ENCODE assay signal across 21 cellular contexts in the genomic region with DNA sequence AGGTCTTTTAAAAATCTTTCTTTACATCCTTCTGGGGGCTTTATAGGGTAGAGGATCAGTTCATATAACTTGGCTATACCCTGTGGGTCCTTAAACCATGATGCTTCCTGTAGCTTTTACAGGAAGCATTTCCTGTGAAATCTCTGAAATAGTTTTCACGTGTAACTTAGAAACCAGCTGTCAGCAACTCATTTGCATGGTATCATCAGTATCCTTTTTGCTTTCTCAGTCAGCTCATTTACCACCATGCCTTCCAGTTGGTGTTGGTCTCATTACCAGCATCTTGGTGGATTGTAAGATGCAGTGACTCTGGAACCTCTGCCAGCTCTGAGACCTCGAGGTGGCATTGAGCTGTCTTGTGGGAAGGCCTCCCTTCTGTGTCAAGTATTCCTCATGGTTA.
A peak's percentile ranks its signal among the peaks of the same experiment; 100 is the strongest.
DNase-seq lines count a peak whose midpoint lies in the region; FAIRE-seq and TF ChIP-seq lines count a peak whose summit lies in the region.
"Had no signal": no experiment of that assay in that cellular context is flagged by ENCODE, and none has a peak within 500 bp of the region (broad histone marks: within the 10 kb centered on the region; RNA-seq: fewer than 3 reads in every experiment).

No MANE protein-coding gene starts in this region.

- H3K9me3 ChIP-seq in mesodermal cell (ENCODE audit: control insufficient read depth, low read length) (no peaks in the 10 kb centered on the region), colonic mucosa (no peaks in the 10 kb centered on the region), spleen (no peaks in the 10 kb centered on the region), Peyer's patch (no peaks in the 10 kb centered on the region)
- H3K9me3 ChIP-seq: esophagus muscularis mucosa, right lobe of liver, upper lobe of left lung had no signal

- H3K36me3 ChIP-seq in mesodermal cell (ENCODE audit: control insufficient read depth, insufficient read depth, low read length) = peaks cover 31% of the 10 kb centered on the region
- H3K36me3 ChIP-seq in colonic mucosa = no peaks in the 10 kb centered on the region
- no peaks in the 10 kb centered on the region for H3K36me3 ChIP-seq in spleen
- H3K36me3 ChIP-seq in Peyer's patch = no peaks in the 10 kb centered on the region
- H3K36me3 ChIP-seq: esophagus muscularis mucosa, upper lobe of left lung had no signal

- DNase-seq in DMS53 (lab: John Stamatoyannopoulos, UW) (peak; percentile 13), GM19239 (ENCODE audit: insufficient read length, low spot score) (no peak), LHCN-M2 (ENCODE audit: low read depth) (peak; percentile 39), colonic mucosa (no peak), spleen (no peak), Peyer's patch (no peak), KG1 (lab: John Stamatoyannopoulos, UW) (no peak)
- DNase-seq: activated CD4-positive, alpha-beta T cell treated with anti-CD3 and anti-CD28 coated beads for 36 hours; activated naive CD8-positive, alpha-beta T cell treated with anti-CD3 and anti-CD28 coated beads, Interleukin-2, amount 50 U/mL, for 24 hours; COR-L47; glutamatergic neuron; NCI-H1436; NCI-H2171 treated with DMSO at 0.1 percent for 48 hours; NCI-H82; occipital lobe; right lobe of liver; T-helper 9 cell; upper lobe of left lung had no signal

- H3K27me3 ChIP-seq in colonic mucosa = no peaks in the 10 kb centered on the region
- peaks cover 0 to 9% (median 0%) of the 10 kb centered on the region in 7 donors for H3K27me3 ChIP-seq in spleen (replicated peaks in 1 of 7)
- H3K27me3 ChIP-seq in Peyer's patch = no peaks in the 10 kb centered on the region
- H3K27me3 ChIP-seq: esophagus muscularis mucosa, right lobe of liver, upper lobe of left lung had no signal

- peak; percentile 86 for FAIRE-seq in GM19239 (lab: Jason Lieb, UNC)

- no peak overlapping the region for H3K4me3 ChIP-seq in mesodermal cell (ENCODE audit: extremely low read depth, insufficient read depth, low read length, poor library complexity, severe bottlenecking)
- no peak overlapping the region for H3K4me3 ChIP-seq in colonic mucosa
- no peak overlapping the region for H3K4me3 ChIP-seq in spleen
- H3K4me3 ChIP-seq in Peyer's patch = no peak overlapping the region
- H3K4me3 ChIP-seq: esophagus muscularis mucosa, right lobe of liver, SK-N-MC, upper lobe of left lung had no signal

- WGBS in mesodermal cell (ENCODE audit: insufficient coverage in 2 of 2), 2 experiments = 89 to 100% methylated on average over 1 to 2 of the region's 2 CpGs
- WGBS in spleen, 5 donors = 31 to 56% (median 43%) methylated on average over 2 of the region's 2 CpGs

- H3K4me1 ChIP-seq in mesodermal cell (ENCODE audit: control insufficient read depth, insufficient read depth, low read length, poor library complexity, severe bottlenecking) (peaks cover 37% of the 10 kb centered on the region), colonic mucosa (no peaks in the 10 kb centered on the region), spleen (peaks cover 0 to 6% (median 0%) of the 10 kb centered on the region in 6 donors), Peyer's patch (no peaks in the 10 kb centered on the region)

- intact Hi-C loops in colonic mucosa (cut with DNase I) = no loop called here
- intact Hi-C loops in spleen (cut with DNase I; ENCODE audit: low total_unique reads) = no loop called here

- peak overlapping the region; percentile 93 for H3K27ac ChIP-seq in mesodermal cell (ENCODE audit: low read depth, low read length, severe bottlenecking)
- no peak overlapping the region for H3K27ac ChIP-seq in colonic mucosa
- H3K27ac ChIP-seq in spleen = no peak overlapping the region
- H3K27ac ChIP-seq in Peyer's patch = no peak overlapping the region
- H3K27ac ChIP-seq: esophagus muscularis mucosa, SK-N-MC had no signal

- TF ChIP-seq POLR2A in spleen (IDR thresholded peaks at IDR 0.05) (no peak), Peyer's patch (IDR thresholded peaks at IDR 0.05) (no peak)

- no peak overlapping the region for H3K9ac ChIP-seq in colonic mucosa (ENCODE audit: low read depth in 2 of 2, low read length in 2 of 2)

- no peak for TF ChIP-seq CTCF in colonic mucosa (IDR thresholded peaks at IDR 0.05)
- TF ChIP-seq CTCF in spleen (IDR thresholded peaks at IDR 0.05 in 8 of 11, conservative IDR thresholded peaks at IDR 0.05 in 3 of 11) = no peak
- no peak for TF ChIP-seq CTCF in Peyer's patch (IDR thresholded peaks at IDR 0.05)

Comparison
In these comparisons a context has a peak if more than half of its experiments do, and no peak if none do; other contexts are left out.
1. DNase-seq: peak in DMS53 (single experiment) and LHCN-M2 (single experiment); none in GM19239 (single experiment), colonic mucosa (single experiment), spleen (single experiment), Peyer's patch (0 of 3) and KG1 (single experiment).